ENCODE assay signal across 15 cellular contexts in genomic region chr3:183584914-183585280, GRCh38. TPM values are rescaled to one million over a fixed set of nuclear protein-coding genes. Genes with fewer than 3 reads are reported as not detected.
DNase-seq lines count a peak whose midpoint lies in the region; ATAC-seq and TF ChIP-seq lines count a peak whose summit lies in the region.
"Had no signal": no experiment of that assay in that cellular context is flagged by ENCODE, and none has a peak within 500 bp of the region (broad histone marks: within the 10 kb centered on the region; RNA-seq: fewer than 3 reads in every experiment).

No MANE protein-coding gene starts in this region.

- peaks cover 2% of the 10 kb centered on the region for H3K27me3 Mint-ChIP-seq in glutamatergic neuron (ENCODE audit: unreplicated experiment)

- H3K4me3 Mint-ChIP-seq in glutamatergic neuron (ENCODE audit: unreplicated experiment): no peak overlapping the region
- H3K4me3 Mint-ChIP-seq: activated CD8-positive, alpha-beta memory T cell treated with anti-CD3 and anti-CD28 coated beads, Interleukin-2, amount 10 ng/mL, durations not matched to agents 7 days and 5 days had no signal

- H3K36me3 Mint-ChIP-seq in glutamatergic neuron (ENCODE audit: unreplicated experiment): peaks cover 6% of the 10 kb centered on the region
- H3K36me3 Mint-ChIP-seq: activated CD8-positive, alpha-beta memory T cell treated with anti-CD3 and anti-CD28 coated beads, Interleukin-2, amount 10 ng/mL, durations not matched to agents 7 days and 5 days had no signal

- H3K4me2 ChIP-seq in BLaER1 treated with 17β-estradiol and CSF1 and Interleukin-3, amounts not matched to agents 10 nM and 100 nM: peak overlapping the region in 9 of 11 experiments; percentile 18 to 60 (median 39); a peak in 15 of 22 replicates

- H4K20me1 ChIP-seq in BLaER1 treated with 17β-estradiol and CSF1 and Interleukin-3, amounts not matched to agents 10 nM and 100 nM: no peaks in the 10 kb centered on the region

- H3K27ac ChIP-seq in BLaER1 treated with 17β-estradiol and CSF1 and Interleukin-3, amounts not matched to agents 10 nM and 100 nM: peak overlapping the region in 5 of 11 experiments; percentile 2 to 50 (median 36); a peak in 6 of 22 replicates
- H3K27ac ChIP-seq in gastrocnemius medialis: peak overlapping the region; percentile 70 to 74 (median 74)
- H3K27ac ChIP-seq: HL-60 had no signal

- peak overlapping the region; percentile 85 for H3K27ac Mint-ChIP-seq in glutamatergic neuron (ENCODE audit: unreplicated experiment)
- H3K27ac Mint-ChIP-seq: activated CD8-positive, alpha-beta memory T cell treated with anti-CD3 and anti-CD28 coated beads, Interleukin-2, amount 10 ng/mL, durations not matched to agents 7 days and 5 days had no signal

- H3K4me1 Mint-ChIP-seq in glutamatergic neuron (ENCODE audit: low read depth, unreplicated experiment): peaks cover 19% of the 10 kb centered on the region

- DNase-seq in OCI-M1 (lab: John Stamatoyannopoulos, UW): peak; percentile 3
- no peak for DNase-seq in glutamatergic neuron
- DNase-seq in gastrocnemius medialis: no peak
- DNase-seq in activated effector memory CD4-positive, alpha-beta T cell treated with anti-CD3 and anti-CD28 coated beads, Interleukin-2, amount 50 U/mL, for 16 hours: no peak
- no peak for DNase-seq in activated T-cell treated with anti-CD3 and anti-CD28 coated beads for 4 hours
- DNase-seq in hepatic stellate cell (ENCODE audit: low spot score): no peak
- DNase-seq: activated CD8-positive, alpha-beta memory T cell treated with anti-CD3 and anti-CD28 coated beads, Interleukin-2, amount 10 ng/mL, durations not matched to agents 7 days and 5 days; Caco-2; NCI-H1092 had no signal

- peaks cover 0 to 6% (median 0%) of the 10 kb centered on the region in 11 experiments; a peak in 1 of 22 replicates for H3K36me3 ChIP-seq in BLaER1 treated with 17β-estradiol and CSF1 and Interleukin-3, amounts not matched to agents 10 nM and 100 nM
- no peaks in the 10 kb centered on the region for H3K36me3 ChIP-seq in gastrocnemius medialis
- H3K36me3 ChIP-seq: prostate gland had no signal

- no peak overlapping the region for H3K9ac ChIP-seq in BLaER1 treated with 17β-estradiol and CSF1 and Interleukin-3, amounts not matched to agents 10 nM and 100 nM

- intact Hi-C loops in gastrocnemius medialis (cut with DNase I; ENCODE audit: low total_unique reads): loop anchor here (5.0 kb wide), 1 partner anchor 32 kb away; no protein-coding TSS in a partner anchor

- no peaks in the 10 kb centered on the region for H3K27me3 ChIP-seq in BLaER1 treated with 17β-estradiol and CSF1 and Interleukin-3, amounts not matched to agents 10 nM and 100 nM
- no peaks in the 10 kb centered on the region for H3K27me3 ChIP-seq in gastrocnemius medialis

- ATAC-seq in gastrocnemius medialis (no peak), esophagus mucosa (no peak)
- ATAC-seq: activated CD8-positive, alpha-beta memory T cell treated with anti-CD3 and anti-CD28 coated beads, Interleukin-2, amount 10 ng/mL, durations not matched to agents 7 days and 5 days had no signal

- TF ChIP-seq CTCF in glutamatergic neuron (IDR thresholded peaks at IDR 0.05; ENCODE audit: partially characterized antibody, unreplicated experiment) (no peak), gastrocnemius medialis (IDR thresholded peaks at IDR 0.05 in 4 of 5, conservative IDR thresholded peaks at IDR 0.05 in 1 of 5) (no peak)

- peaks cover 0 to 22% (median 19%) of the 10 kb centered on the region in 11 experiments; a peak in 20 of 22 replicates for H3K9me3 ChIP-seq in BLaER1 treated with 17β-estradiol and CSF1 and Interleukin-3, amounts not matched to agents 10 nM and 100 nM (replicated peaks in 1 of 11)
- no peaks in the 10 kb centered on the region for H3K9me3 ChIP-seq in gastrocnemius medialis
- H3K9me3 ChIP-seq: Caco-2, prostate gland had no signal

- no peak overlapping the region for H3K4me3 ChIP-seq in BLaER1 treated with 17β-estradiol and CSF1 and Interleukin-3, amounts not matched to agents 10 nM and 100 nM
- no peak overlapping the region for H3K4me3 ChIP-seq in gastrocnemius medialis
- H3K4me3 ChIP-seq: GM12878, prostate gland had no signal

- peaks cover 32 to 80% (median 62%) of the 10 kb centered on the region in 10 experiments for H3K4me1 ChIP-seq in BLaER1 treated with 17β-estradiol and CSF1 and Interleukin-3, amounts not matched to agents 10 nM and 100 nM
- peaks cover 52 to 53% of the 10 kb centered on the region in 2 donors for H3K4me1 ChIP-seq in gastrocnemius medialis
- H3K4me1 ChIP-seq: prostate gland had no signal

- in situ Hi-C loops in gastrocnemius medialis (cut with MboI; ENCODE audit: low sequenced_read_pairs in 4 of 4): no loop called here

- no peak for TF ChIP-seq POLR2A in gastrocnemius medialis (IDR thresholded peaks at IDR 0.05)

- peaks cover 5% of the 10 kb centered on the region for H3K9me3 Mint-ChIP-seq in glutamatergic neuron (ENCODE audit: unreplicated experiment)

RNA-seq across cellular contexts. Expression of gene KLHL6, which starts 29.4 kb away (rescaled TPM):
- total RNA-seq in glutamatergic neuron (ENCODE audit: unreplicated experiment) (not detected), gastrocnemius medialis (under 1 TPM; 0.15 to 0.31 (median 0.30) TPM), esophagus mucosa (0.76 TPM)
- total RNA-seq: Caco-2, RPMI7951 had no signal

RNA-seq across cellular contexts. Expression of gene KLHL24, which starts 50.5 kb away (rescaled TPM):
- total RNA-seq in glutamatergic neuron (ENCODE audit: unreplicated experiment) (152 TPM), gastrocnemius medialis (100 to 1,000 TPM; 118 to 301 (median 222) TPM), esophagus mucosa (13.2 TPM)
